In the genomic region with DNA sequence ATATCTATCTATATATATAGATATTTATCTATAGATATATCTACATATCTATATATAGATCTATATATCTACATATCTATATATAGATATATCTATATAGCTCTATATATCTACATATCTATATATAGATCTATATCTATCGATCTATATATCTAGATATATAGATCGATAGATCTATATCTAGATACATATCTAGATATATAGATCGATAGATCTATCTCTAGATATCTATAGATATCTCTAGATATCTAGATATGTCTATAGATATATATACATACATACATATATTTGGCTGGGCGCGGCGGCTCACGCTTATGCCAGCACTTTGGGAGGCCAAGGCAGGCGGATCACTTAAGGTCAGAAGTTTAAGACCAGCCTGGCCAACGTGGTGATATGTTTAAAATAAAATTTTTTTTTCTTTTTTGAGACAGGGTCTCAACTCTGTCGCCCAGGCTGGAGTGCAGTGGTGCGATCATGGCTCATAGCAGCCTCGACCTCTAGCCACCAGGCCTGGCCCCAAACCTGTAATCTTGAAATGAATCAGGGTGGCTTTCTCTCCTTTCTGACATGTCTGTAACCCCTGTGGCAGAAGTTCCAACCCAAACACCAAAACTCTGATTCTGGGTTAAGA, we compare ENCODE assay signal across 8 cellular contexts. TPM values are rescaled to one million over a fixed set of nuclear protein-coding genes. Genes with fewer than 3 reads are reported as not detected.
DNase-seq lines count a peak whose midpoint lies in the region; ATAC-seq and TF ChIP-seq lines count a peak whose summit lies in the region.

No MANE protein-coding gene starts in this region.

- WGBS in heart left ventricle, 4 donors, result 83 to 89% (median 85%) methylated on average over 12 of the region's 12 CpGs
- 83% methylated on average over 12 of the region's 12 CpGs for WGBS in right cardiac atrium

- DNase-seq in heart left ventricle (no peak), Right ventricle myocardium superior (no peak), right cardiac atrium (peak in 1 of 3 donors; percentile 63), upper lobe of right lung (peak; percentile 55), DMS 273 treated with DMSO at 0.1 percent for 48 hours (lab: John Stamatoyannopoulos, UW) (no peak), mucosa of gallbladder (ENCODE audit: low spot score) (no peak), putamen (ENCODE audit: low spot score) (no peak)
- peak; percentile 18 to 24 for DNase-seq in activated CD4-positive, alpha-beta T cell treated with anti-CD3 and anti-CD28 coated beads, Interleukin-2, amount 50 U/mL, for 48 hours

- TF ChIP-seq CTCF in heart left ventricle (IDR thresholded peaks at IDR 0.05) (no peak), upper lobe of right lung (IDR thresholded peaks at IDR 0.05) (no peak)

- H3K27ac ChIP-seq in heart left ventricle (peak overlapping the region in 3 of 12 donors; percentile 39 to 62 (median 55)), right cardiac atrium (ENCODE audit: low read length) (no peak overlapping the region), upper lobe of right lung (peak overlapping the region; percentile 70)

- ATAC-seq in heart left ventricle (no peak), Right ventricle myocardium superior (ENCODE audit: poor library complexity) (no peak), right cardiac atrium (no peak), upper lobe of right lung (no peak)

- H3K27me3 ChIP-seq in heart left ventricle (no peaks in the 10 kb centered on the region), right cardiac atrium (ENCODE audit: control insufficient read depth, insufficient read depth) (no peaks in the 10 kb centered on the region), upper lobe of right lung (no peaks in the 10 kb centered on the region)

- intact Hi-C loops in heart left ventricle (cut with DNase I), result loop anchor here in 7 of 10 donors (1.0 to 10.0 kb wide), 3 partner anchors 147 to 332 kb away; partner anchors contain the start of gene ATP2A2 (in 1 of the 7)
- intact Hi-C loops in Right ventricle myocardium superior (cut with DNase I), result loop anchor here (5.0 kb wide), 1 partner anchor 330 kb away; no protein-coding TSS in a partner anchor
- intact Hi-C loops in right cardiac atrium (cut with DNase I), result loop anchor here (2.0 to 10.0 kb wide), 4 partner anchors 207 to 331 kb away; no protein-coding TSS in a partner anchor
- intact Hi-C loops in upper lobe of right lung (cut with DNase I), result loop anchor here (5.0 kb wide), 1 partner anchor 330 kb away; no protein-coding TSS in a partner anchor

- H3K36me3 ChIP-seq in heart left ventricle (peaks cover 0 to 34% (median 31%) of the 10 kb centered on the region in 9 donors), upper lobe of right lung (peaks cover 29% of the 10 kb centered on the region)

- no peak for TF ChIP-seq POLR2A in heart left ventricle (IDR thresholded peaks at IDR 0.05)

- H3K4me3 ChIP-seq in heart left ventricle (peak overlapping the region in 11 of 12 donors; percentile 27 to 67 (median 56)), right cardiac atrium (ENCODE audit: low read length) (peak overlapping the region; percentile 56), upper lobe of right lung (peak overlapping the region; percentile 56)

- H3K4me1 ChIP-seq in heart left ventricle (peaks cover 0 to 6% (median 0%) of the 10 kb centered on the region in 12 donors), right cardiac atrium (ENCODE audit: control insufficient read depth, insufficient read depth, low read length) (no peaks in the 10 kb centered on the region), upper lobe of right lung (peaks cover 3% of the 10 kb centered on the region)

- H3K9me3 ChIP-seq in heart left ventricle, result no peaks in the 10 kb centered on the region
- no peaks in the 10 kb centered on the region for H3K9me3 ChIP-seq in right cardiac atrium (ENCODE audit: control insufficient read depth, low read length)
- no peaks in the 10 kb centered on the region for H3K9me3 ChIP-seq in upper lobe of right lung

RNA-seq across cellular contexts. Expression of gene ARPC3, which starts 18.1 kb away (rescaled TPM):
- 100 to 1,000 TPM in 5 of 9 donors, 10 to 100 TPM in 4; 77.2 to 251 (median 108) TPM for total RNA-seq in heart left ventricle
- 100 to 1,000 TPM; 176 to 202 TPM for polyA plus RNA-seq in heart left ventricle
- 90.1 TPM for total RNA-seq in Right ventricle myocardium superior
- 100 to 1,000 TPM in 1 of 4 donors, 10 to 100 TPM in 3; 79.7 to 101 (median 95.5) TPM for total RNA-seq in right cardiac atrium
- polyA plus RNA-seq in right cardiac atrium, result 159 TPM
- 238 TPM for total RNA-seq in upper lobe of right lung
- 195 TPM for total RNA-seq in mucosa of gallbladder

RNA-seq across cellular contexts. Expression of gene ANAPC7, which starts 28.6 kb away (rescaled TPM):
- 10 to 100 TPM; 26.5 to 41.3 (median 33.0) TPM for total RNA-seq in heart left ventricle
- polyA plus RNA-seq in heart left ventricle, result 10 to 100 TPM; 35.4 to 36.7 TPM
- 32.6 TPM for total RNA-seq in Right ventricle myocardium superior
- total RNA-seq in right cardiac atrium, result 10 to 100 TPM; 30.7 to 34.5 (median 33.1) TPM
- 31.3 TPM for polyA plus RNA-seq in right cardiac atrium
- total RNA-seq in upper lobe of right lung, result 45.1 TPM
- 43.0 TPM for total RNA-seq in mucosa of gallbladder

RNA-seq across cellular contexts. Expression of gene GPN3, which starts 36.0 kb away (rescaled TPM):
- total RNA-seq in heart left ventricle, result 10 to 100 TPM; 14.5 to 37.0 (median 28.4) TPM
- polyA plus RNA-seq in heart left ventricle, result 10 to 100 TPM; 16.1 to 62.2 TPM
- total RNA-seq in Right ventricle myocardium superior, result 28.1 TPM
- total RNA-seq in right cardiac atrium, result 10 to 100 TPM; 25.2 to 28.1 (median 25.9) TPM
- 24.6 TPM for polyA plus RNA-seq in right cardiac atrium
- 25.5 TPM for total RNA-seq in upper lobe of right lung
- total RNA-seq in mucosa of gallbladder, result 21.3 TPM

RNA-seq across cellular contexts. Expression of gene FAM216A, which starts 36.6 kb away (rescaled TPM):
- 1 to 10 TPM; 3.6 to 8.0 (median 4.7) TPM for total RNA-seq in heart left ventricle
- polyA plus RNA-seq in heart left ventricle, result 10 to 100 TPM in 1 of 2 donors, 1 to 10 TPM in 1; 8.7 to 29.3 TPM
- total RNA-seq in Right ventricle myocardium superior, result 3.3 TPM
- 1 to 10 TPM; 6.4 to 9.3 (median 7.6) TPM for total RNA-seq in right cardiac atrium
- 11.0 TPM for polyA plus RNA-seq in right cardiac atrium
- total RNA-seq in upper lobe of right lung, result 3.1 TPM
- 4.1 TPM for total RNA-seq in mucosa of gallbladder

Comparison
In these comparisons a context has a peak if more than half of its experiments do, and no peak if none do; other contexts are left out.
1. DNase-seq: peak in activated CD4-positive, alpha-beta T cell treated with anti-CD3 and anti-CD28 coated beads, Interleukin-2, amount 50 U/mL, for 48 hours (2 of 2) and upper lobe of right lung (single experiment); none in heart left ventricle (0 of 5), Right ventricle myocardium superior (single experiment), DMS 273 treated with DMSO at 0.1 percent for 48 hours (single experiment), mucosa of gallbladder (single experiment) and putamen (single experiment).
2. Peak in every context shown above with its lines, with median percentiles within 50 percentile points of each other: H3K4me3 ChIP-seq.